Comparison of ENCODE assay signal across 22 cellular contexts in the genomic region with DNA sequence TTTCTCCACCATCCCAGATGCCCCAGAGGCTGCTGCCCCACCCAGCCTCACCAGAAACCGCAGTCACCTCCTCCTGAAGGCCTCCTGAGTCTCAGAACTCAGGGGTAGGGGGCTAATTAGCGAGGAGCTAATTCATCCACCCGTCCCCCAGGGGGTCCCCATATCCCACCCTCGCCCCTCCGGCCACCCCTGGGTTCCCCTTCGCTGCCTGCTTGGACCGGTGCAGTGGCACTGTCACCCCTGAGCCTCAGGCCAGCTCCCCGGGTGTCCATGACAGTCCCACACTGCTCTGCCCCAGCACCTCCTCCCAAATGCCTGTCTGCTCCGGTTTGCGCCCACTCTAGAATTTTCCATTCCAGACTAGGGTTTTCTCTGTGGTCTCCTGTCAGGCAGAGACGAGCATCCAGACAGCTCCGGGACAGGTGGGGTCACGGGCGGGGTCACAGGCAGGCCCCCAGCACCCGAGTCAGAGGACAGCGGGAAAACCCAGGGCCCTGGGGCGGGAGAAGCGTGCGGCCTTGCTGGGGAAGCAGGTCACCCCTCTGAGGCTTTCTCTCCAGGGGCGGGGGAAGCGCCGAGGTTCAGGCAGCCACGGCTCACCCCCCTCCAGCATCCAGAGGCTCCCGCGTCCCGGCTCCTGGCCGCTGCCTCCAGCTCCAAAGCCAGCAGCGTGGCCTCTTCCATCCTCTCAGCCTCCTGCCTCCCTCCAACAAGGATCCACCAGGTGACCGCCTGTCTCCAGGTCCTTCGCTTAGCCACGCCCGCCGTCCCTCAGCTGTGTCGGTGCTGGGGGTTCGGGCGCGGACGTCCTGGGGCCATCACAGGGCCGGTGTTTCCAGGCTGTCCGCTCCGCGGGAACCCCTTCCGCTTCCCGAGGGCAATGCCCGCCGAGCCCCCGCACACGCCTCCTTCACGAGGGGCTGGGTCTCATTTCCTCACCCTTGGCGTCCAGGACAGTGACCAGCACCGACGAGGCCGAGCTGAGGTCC. TPM values are rescaled to one million over a fixed set of nuclear protein-coding genes. Genes with fewer than 3 reads are reported as not detected.
DNase-seq lines count a peak whose midpoint lies in the region; ATAC-seq, FAIRE-seq and TF ChIP-seq lines count a peak whose summit lies in the region.
"Had no signal": no experiment of that assay in that cellular context is flagged by ENCODE, and none has a peak within 500 bp of the region (broad histone marks: within the 10 kb centered on the region; RNA-seq: fewer than 3 reads in every experiment).

No MANE protein-coding gene starts in this region.

- no peaks in the 10 kb centered on the region for H3K79me2 ChIP-seq in GM12878 (ENCODE audit: control insufficient read depth, insufficient read depth, low read length)
- no peaks in the 10 kb centered on the region for H3K79me2 ChIP-seq in neural progenitor cell (ENCODE audit: low read depth)

- H3K36me3 ChIP-seq in GM12878 (ENCODE audit: control insufficient read depth in 2 of 2, insufficient read depth in 2 of 2, low read length in 1 of 2) (no peaks in the 10 kb centered on the region), neural progenitor cell (no peaks in the 10 kb centered on the region), A673 (ENCODE audit: insufficient read depth, low read length, poor library complexity, severe bottlenecking) (no peaks in the 10 kb centered on the region)

- H3K4me3 Mint-ChIP-seq in neural progenitor cell: no peak overlapping the region
- H3K4me3 Mint-ChIP-seq: activated CD4-positive, alpha-beta T cell treated with anti-CD3 and anti-CD28 coated beads, Interleukin-2, amount 10 ng/mL, durations not matched to agents 24 days and 14 days; activated naive CD8-positive, alpha-beta T cell treated with anti-CD3 and anti-CD28 coated beads, Interleukin-2, amount 10 ng/mL, durations not matched to agents 7 days and 5 days; CD4-positive, alpha-beta memory T cell; T-helper 17 cell had no signal

- H3K27ac Mint-ChIP-seq in neural progenitor cell: no peak overlapping the region
- H3K27ac Mint-ChIP-seq: activated CD4-positive, alpha-beta T cell treated with anti-CD3 and anti-CD28 coated beads, Interleukin-2, amount 10 ng/mL, durations not matched to agents 24 days and 14 days; activated naive CD8-positive, alpha-beta T cell treated with anti-CD3 and anti-CD28 coated beads, Interleukin-2, amount 10 ng/mL, durations not matched to agents 7 days and 5 days; activated T-helper 2 cell treated with anti-CD3 and anti-CD28 coated beads, Interferon-gamma antibody, Interleukin-2, Interleukin-4, amounts not matched to agents 10 μg/mL and 5 μg/mL and 100 μg/mL, durations not matched to agents 14 hours and 24 hours and 36 hours; CD4-positive, alpha-beta memory T cell; T-helper 17 cell had no signal

- SMC1A ChIA-PET in GM12878 (lab: Charles Lee; ENCODE audit: uncharacterized antibody, unreplicated experiment): interaction anchor here (1.2 kb wide), 1 partner anchor 111 kb away, joined by 3 read pairs; no protein-coding TSS in a partner anchor

- H3K4me2 ChIP-seq in A549 (peak overlapping the region; percentile 39; the same call in 2 of the 3 replicates), GM12878 (ENCODE audit: control insufficient read depth, insufficient read depth) (no peak overlapping the region), neural progenitor cell (no peak overlapping the region)

- WGBS in A549 (ENCODE audit: missing lambda C conversion rate): 83% methylated on average over 46 of the region's 53 CpGs
- WGBS in GM12878 (ENCODE audit: insufficient coverage, insufficient replicate concordance, low lambda C conversion rate, missing lambda C conversion rate): 52% methylated on average over 40 of the region's 53 CpGs

- peaks cover 10% of the 10 kb centered on the region; the same call in 2 of the 3 replicates for H3K4me1 ChIP-seq in A549
- H3K4me1 ChIP-seq in GM12878 (ENCODE audit: control insufficient read depth, insufficient read depth, low read length): no peaks in the 10 kb centered on the region
- H3K4me1 ChIP-seq in neural progenitor cell: peaks cover 6% of the 10 kb centered on the region
- H3K4me1 ChIP-seq in A673 (ENCODE audit: insufficient read depth, low read length, poor library complexity, severe bottlenecking): peaks cover 10% of the 10 kb centered on the region

- TF ChIP-seq POLR2A in A549 (IDR thresholded peaks at IDR 0.05; ENCODE audit: low read length) (no peak), GM12878 (IDR thresholded peaks at IDR 0.05; ENCODE audit: low read depth, low read length) (no peak), GM18505 (IDR thresholded peaks at IDR 0.05; ENCODE audit: borderline replicate concordance, extremely low read depth, insufficient read depth, insufficient read length) (no peak)

- FAIRE-seq in A549 (lab: Jason Lieb, UNC): no peak
- no peak for FAIRE-seq in GM12878 (lab: Jason Lieb, UNC)
- FAIRE-seq: colon had no signal

- no peak overlapping the region for H3K9ac ChIP-seq in GM12878 (ENCODE audit: control insufficient read depth, insufficient read depth, low read length)
- no peak overlapping the region for H3K9ac ChIP-seq in neural progenitor cell

- H3K4me3 ChIP-seq in A549 (no peak overlapping the region), GM12878 (no peak overlapping the region), neural progenitor cell (no peak overlapping the region), A673 (ENCODE audit: low read depth, low read length, poor library complexity, severe bottlenecking) (no peak overlapping the region)
- H3K4me3 ChIP-seq: body of pancreas had no signal

- no peak for TF ChIP-seq EP300 in A549 (IDR thresholded peaks at IDR 0.05)
- TF ChIP-seq EP300 in GM12878 (IDR thresholded peaks at IDR 0.05; ENCODE audit: borderline replicate concordance in 1 of 2, control insufficient read depth in 1 of 2, low read depth in 2 of 2, low read length in 2 of 2): no peak

- H3K4me1 Mint-ChIP-seq in neural progenitor cell: peaks cover 16% of the 10 kb centered on the region
- H3K4me1 Mint-ChIP-seq: activated CD4-positive, alpha-beta T cell treated with anti-CD3 and anti-CD28 coated beads, Interleukin-2, amount 10 ng/mL, durations not matched to agents 24 days and 14 days; activated naive CD8-positive, alpha-beta T cell treated with anti-CD3 and anti-CD28 coated beads, Interleukin-2, amount 10 ng/mL, durations not matched to agents 7 days and 5 days; CD4-positive, alpha-beta memory T cell; T-helper 17 cell had no signal

- CTCF ChIA-PET in A549 (lab: Yijun Ruan, JAX) (interaction anchor here (0.7 to 5.6 kb wide), 9 partner anchors 10 to 89 kb away, joined by 3 to 57 read pairs (median 3); partner anchors contain the start of gene CCDC154), GM12878 (lab: Yijun Ruan, JAX) (interaction anchor here (0.8 to 2.2 kb wide), 3 partner anchors 65 to 250 kb away, joined by 3 to 6 read pairs (median 4); partner anchors contain the start of genes JPT2 and TELO2), A673 (lab: Charles Lee) (no interaction called here)

- no peak for DNase-seq in A549 (ENCODE audit: low read depth in 1 of 2, low spot score in 1 of 2)
- DNase-seq in DMS53 treated with DMSO at 0.1 percent for 48 hours (lab: John Stamatoyannopoulos, UW; ENCODE audit: unreplicated experiment): peak; percentile 40
- DNase-seq in GM12878 (ENCODE audit: low read depth, low spot score): no peak
- DNase-seq in neural progenitor cell (ENCODE audit: low spot score): no peak
- DNase-seq in A673 (ENCODE audit: low spot score): no peak
- DNase-seq in activated CD8-positive, alpha-beta memory T cell treated with anti-CD3 and anti-CD28 coated beads, Interleukin-2, amount 50 U/mL, for 4 hours: no peak
- DNase-seq: body of pancreas, HCEC 1CT, Right ventricle myocardium superior, T-helper 17 cell had no signal

- BruUV-seq in GM12878 (replicated peaks; lab: Mats Ljungman, UMichigan): no TSS peak
- no TSS peak for BruUV-seq in A673 (replicated peaks; lab: Mats Ljungman, UMichigan)

- ATAC-seq in A549: no peak
- ATAC-seq in GM12878: no peak
- no peak for ATAC-seq in GM18505 (IDR thresholded peaks at IDR 0.05; ENCODE audit: unreplicated experiment)
- no peak for ATAC-seq in HG02884 (IDR thresholded peaks at IDR 0.05; ENCODE audit: unreplicated experiment)
- ATAC-seq: body of pancreas had no signal

- H3K27me3 ChIP-seq in GM12878 (replicated peaks in 1 of 2; ENCODE audit: control insufficient read depth in 2 of 2, insufficient read depth in 2 of 2, low read length in 1 of 2) (peaks cover 0 to 7% of the 10 kb centered on the region in 2 experiments; a peak in 3 of 4 replicates), neural progenitor cell (no peaks in the 10 kb centered on the region), A673 (replicated peaks; ENCODE audit: insufficient read depth, low read depth, low read length, poor library complexity) (peaks cover 10% of the 10 kb centered on the region)
- H3K27me3 ChIP-seq: body of pancreas had no signal

- POLR2A ChIA-PET in A549 (lab: Yijun Ruan, JAX): interaction anchor here (1.4 kb wide), 1 partner anchor 183 kb away, joined by 3 read pairs; no protein-coding TSS in a partner anchor
- POLR2A ChIA-PET in GM12878 (lab: Charles Lee): no interaction called here
- POLR2A ChIA-PET in A673 (lab: Charles Lee; ENCODE audit: low non-redundant PET): interaction anchor here (0.6 kb wide), 1 partner anchor 32 kb away, joined by 13 read pairs; no protein-coding TSS in a partner anchor

- no peaks in the 10 kb centered on the region for H3K27me3 Mint-ChIP-seq in neural progenitor cell (ENCODE audit: insufficient read depth, low read depth)
- H3K27me3 Mint-ChIP-seq: activated CD4-positive, alpha-beta T cell treated with anti-CD3 and anti-CD28 coated beads, Interleukin-2, amount 10 ng/mL, durations not matched to agents 24 days and 14 days; activated naive CD8-positive, alpha-beta T cell treated with anti-CD3 and anti-CD28 coated beads, Interleukin-2, amount 10 ng/mL, durations not matched to agents 7 days and 5 days; CD4-positive, alpha-beta memory T cell; T-helper 17 cell had no signal

- TF ChIP-seq RAD21 in A549 (conservative IDR thresholded peaks at IDR 0.05 in 1 of 2, IDR thresholded peaks at IDR 0.05 in 1 of 2): no peak
- TF ChIP-seq RAD21 in GM12878 (IDR thresholded peaks at IDR 0.05; ENCODE audit: insufficient read depth, low read depth, low read length): no peak

- in situ Hi-C loops in GM12878 (cut with MboI): no loop called here

- H2AFZ ChIP-seq in GM12878 (ENCODE audit: control insufficient read depth, low read depth, low read length): peak overlapping the region; percentile 44
- peak overlapping the region; percentile 85 for H2AFZ ChIP-seq in neural progenitor cell (replicated peaks)

- no peaks in the 10 kb centered on the region for H3K9me3 Mint-ChIP-seq in neural progenitor cell
- H3K9me3 Mint-ChIP-seq: activated CD4-positive, alpha-beta T cell treated with anti-CD3 and anti-CD28 coated beads, Interleukin-2, amount 10 ng/mL, durations not matched to agents 24 days and 14 days; activated naive CD8-positive, alpha-beta T cell treated with anti-CD3 and anti-CD28 coated beads, Interleukin-2, amount 10 ng/mL, durations not matched to agents 7 days and 5 days; activated T-helper 2 cell treated with anti-CD3 and anti-CD28 coated beads, Interferon-gamma antibody, Interleukin-2, Interleukin-4, amounts not matched to agents 10 μg/mL and 5 μg/mL and 100 μg/mL, durations not matched to agents 14 hours and 24 hours and 36 hours; CD4-positive, alpha-beta memory T cell had no signal

- H3K36me3 Mint-ChIP-seq in neural progenitor cell: no peaks in the 10 kb centered on the region
- H3K36me3 Mint-ChIP-seq: activated naive CD8-positive, alpha-beta T cell treated with anti-CD3 and anti-CD28 coated beads, Interleukin-2, amount 10 ng/mL, durations not matched to agents 7 days and 5 days; CD4-positive, alpha-beta memory T cell had no signal

- H3K9me3 ChIP-seq in A549 (no peaks in the 10 kb centered on the region), GM12878 (replicated peaks; ENCODE audit: control insufficient read depth, insufficient read depth, low read length) (no peaks in the 10 kb centered on the region), neural progenitor cell (ENCODE audit: low read depth) (no peaks in the 10 kb centered on the region), A673 (ENCODE audit: low read depth, low read length, poor library complexity, severe bottlenecking) (no peaks in the 10 kb centered on the region)
- H3K9me3 ChIP-seq: body of pancreas had no signal

- TF ChIP-seq CTCF in A549 (IDR thresholded peaks at IDR 0.05): no peak
- no peak for TF ChIP-seq CTCF in GM12878 (IDR thresholded peaks at IDR 0.05 in 2 of 3, conservative IDR thresholded peaks at IDR 0.05 in 1 of 3; ENCODE audit: control insufficient read depth in 2 of 3, extremely low read depth in 1 of 3, insufficient read depth in 1 of 3, low read depth in 3 of 3, low read length in 3 of 3)
- no peak for TF ChIP-seq CTCF in neural progenitor cell (IDR thresholded peaks at IDR 0.05)
- TF ChIP-seq CTCF in A673 (conservative IDR thresholded peaks at IDR 0.05; ENCODE audit: low read depth, low read length): no peak

- H3K27ac ChIP-seq in A549: peak overlapping the region; percentile 47 to 71; a peak in 5 of 6 replicates
- no peak overlapping the region for H3K27ac ChIP-seq in GM12878 (ENCODE audit: control insufficient read depth, insufficient read depth)
- no peak overlapping the region for H3K27ac ChIP-seq in neural progenitor cell
- H3K27ac ChIP-seq in A673 (ENCODE audit: low read depth, low read length, poor library complexity, severe bottlenecking): no peak overlapping the region
- H3K27ac ChIP-seq: body of pancreas had no signal

- H4K20me1 ChIP-seq in GM12878 (ENCODE audit: control insufficient read depth, insufficient read depth) (no peaks in the 10 kb centered on the region; the same call in 1 of the 2 replicates), neural progenitor cell (ENCODE audit: low read depth) (no peaks in the 10 kb centered on the region)

- no peaks in the 10 kb centered on the region for H3F3A ChIP-seq in neural progenitor cell (ENCODE audit: low read depth)

- intact Hi-C loops in GM12878 (cut with micrococcal nuclease; ENCODE audit: unreplicated experiment) (no loop called here), A673 (cut with micrococcal nuclease; ENCODE audit: unreplicated experiment) (no loop called here)

- RAD21 ChIA-PET in GM12878 (lab: Charles Lee; ENCODE audit: unreplicated experiment): interaction anchor here (0.6 kb wide), 1 partner anchor 15 kb away, joined by 3 read pairs; no protein-coding TSS in a partner anchor

RNA-seq across cellular contexts. Expression of gene PERCC1, which starts 3.1 kb away (rescaled TPM):
- polyA plus RNA-seq in A549 (2011; rRNA removed) (not detected in 2 replicates), A549 (2017; fragmentation: RNase III; extraction: RNeasy Plus Mini Kit Qiagen cat#74134 plus additional on column Dnase treatment) (not detected in 3 replicates), GM12878 (2011; rRNA removed) (not detected in 2 replicates), GM12878 (2014; fragmentation: Illumina TruSeq; extraction: Trizol) (not detected in 2 replicates), GM12878 (2014; fragmentation: Nextera tagmentation; extraction: Ambion mirVana) (not detected), GM12878 (2014; rRNA removed) (not detected in 2 replicates), GM12878 (2016; fragmentation: Nextera tagmentation; extraction: Ambion mirVana) (not detected)
- polyA plus RNA-seq in A549 (2012; cell fraction: cytosol; rRNA removed): not detected in 2 replicates
- polyA plus RNA-seq in A549 (2012; cell fraction: nucleus; rRNA removed): not detected in 2 replicates
- not detected in 2 replicates for polyA minus RNA-seq in A549 (2011; rRNA and poly(A)+ RNA removed)
- not detected in 2 replicates for total RNA-seq in GM12878 (2013; cell fraction: nucleolus; rRNA removed)
- total RNA-seq in GM12878 (2014; rRNA removed) (not detected in 2 replicates), GM12878 (2014; rRNA removed; fragmentation: Illumina TruSeq; extraction: Trizol) (not detected in 2 replicates), GM12878 (2021) (not detected in 2 replicates), neural progenitor cell (ENCODE audit: low replicate concordance) (1.1 TPM in 1 of 2 replicates, not detected in the other), A673 (2021) (not detected in 2 replicates)
- not detected for polyA plus RNA-seq in GM12878 (2011; ENCODE audit: low read depth)
- polyA plus RNA-seq in GM12878 (2011; cell fraction: cytosol; rRNA removed): not detected in 2 replicates
- not detected in 2 replicates for polyA plus RNA-seq in GM12878 (2011; cell fraction: nucleus; rRNA removed)
- not detected in 2 replicates for polyA plus RNA-seq in GM12878 (2012)
- polyA minus RNA-seq in GM12878 (2011; rRNA and poly(A)+ RNA removed): not detected in 2 replicates
- not detected in 2 replicates for polyA minus RNA-seq in GM12878 (2011; cell fraction: cytosol; rRNA and poly(A)+ RNA removed)
- polyA minus RNA-seq in GM12878 (2011; cell fraction: nucleus; rRNA and poly(A)+ RNA removed): not detected in 2 replicates
- total RNA-seq: activated CD4-positive, alpha-beta T cell treated with anti-CD3 and anti-CD28 coated beads, Interleukin-2, amount 10 ng/mL, durations not matched to agents 24 days and 14 days; activated T-helper 2 cell treated with anti-CD3 and anti-CD28 coated beads, Interferon-gamma antibody, Interleukin-2, Interleukin-4, amounts not matched to agents 10 μg/mL and 5 μg/mL and 100 μg/mL, durations not matched to agents 14 hours and 24 hours and 36 hours; body of pancreas; lower leg skin; OCI-LY7; renal cortical epithelial cell; T-helper 17 cell; temporal lobe had no signal
- polyA plus RNA-seq: AG04450; CD4-positive, alpha-beta memory T cell had no signal

RNA-seq across cellular contexts. Expression of gene UQCC4, which starts 7.2 kb away (rescaled TPM):
- polyA plus RNA-seq in A549 (2011; rRNA removed): 33.0 and 35.4 TPM in 2 replicates
- polyA plus RNA-seq in A549 (2012; cell fraction: cytosol; rRNA removed): 44.4 and 52.5 TPM in 2 replicates
- 33.0 and 37.6 TPM in 2 replicates for polyA plus RNA-seq in A549 (2012; cell fraction: nucleus; rRNA removed)
- 21.5 to 23.6 TPM (median 23.0 TPM) in 3 replicates for polyA plus RNA-seq in A549 (2017; fragmentation: RNase III; extraction: RNeasy Plus Mini Kit Qiagen cat#74134 plus additional on column Dnase treatment)
- 7.6 and 15.3 TPM in 2 replicates for polyA minus RNA-seq in A549 (2011; rRNA and poly(A)+ RNA removed)
- total RNA-seq in GM12878 (2013; cell fraction: nucleolus; rRNA removed): 7.8 and 10.6 TPM in 2 replicates
- total RNA-seq in GM12878 (2014; rRNA removed): 23.8 and 29.2 TPM in 2 replicates
- total RNA-seq in GM12878 (2014; rRNA removed; fragmentation: Illumina TruSeq; extraction: Trizol): 12.4 and 15.1 TPM in 2 replicates
- total RNA-seq in GM12878 (2021): 21.9 and 23.7 TPM in 2 replicates
- 12.4 TPM for polyA plus RNA-seq in GM12878 (2011; ENCODE audit: low read depth)
- polyA plus RNA-seq in GM12878 (2011; rRNA removed): 24.5 and 32.9 TPM in 2 replicates
- 41.9 and 49.1 TPM in 2 replicates for polyA plus RNA-seq in GM12878 (2011; cell fraction: cytosol; rRNA removed)
- polyA plus RNA-seq in GM12878 (2011; cell fraction: nucleus; rRNA removed): 21.9 and 25.0 TPM in 2 replicates
- polyA plus RNA-seq in GM12878 (2012): 15.1 and 16.1 TPM in 2 replicates
- polyA plus RNA-seq in GM12878 (2014; fragmentation: Illumina TruSeq; extraction: Trizol): 4.1 and 9.2 TPM in 2 replicates
- polyA plus RNA-seq in GM12878 (2014; fragmentation: Nextera tagmentation; extraction: Ambion mirVana): 1 to 10 TPM; 1.7 to 4.7 TPM
- polyA plus RNA-seq in GM12878 (2014; rRNA removed): 25.4 and 27.1 TPM in 2 replicates
- 10 to 100 TPM; 45.3 to 56.1 TPM for polyA plus RNA-seq in GM12878 (2016; fragmentation: Nextera tagmentation; extraction: Ambion mirVana)
- 12.1 and 16.2 TPM in 2 replicates for polyA minus RNA-seq in GM12878 (2011; rRNA and poly(A)+ RNA removed)
- 6.8 and 7.5 TPM in 2 replicates for polyA minus RNA-seq in GM12878 (2011; cell fraction: cytosol; rRNA and poly(A)+ RNA removed)
- 6.4 and 13.4 TPM in 2 replicates for polyA minus RNA-seq in GM12878 (2011; cell fraction: nucleus; rRNA and poly(A)+ RNA removed)
- total RNA-seq in neural progenitor cell (ENCODE audit: low replicate concordance): 4.6 and 13.2 TPM in 2 replicates
- 17.8 and 19.5 TPM in 2 replicates for total RNA-seq in A673 (2021)

RNA-seq across cellular contexts. Expression of gene UNKL, which starts 13.3 kb away (rescaled TPM):
- polyA plus RNA-seq in A549 (2011; rRNA removed): 17.2 and 20.7 TPM in 2 replicates
- 47.0 and 63.2 TPM in 2 replicates for polyA plus RNA-seq in A549 (2012; cell fraction: cytosol; rRNA removed)
- 182 and 202 TPM in 2 replicates for polyA plus RNA-seq in A549 (2012; cell fraction: nucleus; rRNA removed)
- polyA plus RNA-seq in A549 (2017; fragmentation: RNase III; extraction: RNeasy Plus Mini Kit Qiagen cat#74134 plus additional on column Dnase treatment): 37.6 to 41.2 TPM (median 38.2 TPM) in 3 replicates
- 6.3 and 10.8 TPM in 2 replicates for polyA minus RNA-seq in A549 (2011; rRNA and poly(A)+ RNA removed)
- 59.6 and 66.8 TPM in 2 replicates for total RNA-seq in GM12878 (2013; cell fraction: nucleolus; rRNA removed)
- total RNA-seq in GM12878 (2014; rRNA removed): 7.5 and 12.4 TPM in 2 replicates
- total RNA-seq in GM12878 (2014; rRNA removed; fragmentation: Illumina TruSeq; extraction: Trizol): 3.5 and 5.4 TPM in 2 replicates
- 18.4 and 21.6 TPM in 2 replicates for total RNA-seq in GM12878 (2021)
- polyA plus RNA-seq in GM12878 (2011; ENCODE audit: low read depth): 6.8 TPM
- 8.9 and 11.2 TPM in 2 replicates for polyA plus RNA-seq in GM12878 (2011; rRNA removed)
- polyA plus RNA-seq in GM12878 (2011; cell fraction: cytosol; rRNA removed): 8.2 and 12.7 TPM in 2 replicates
- 109 and 131 TPM in 2 replicates for polyA plus RNA-seq in GM12878 (2011; cell fraction: nucleus; rRNA removed)
- polyA plus RNA-seq in GM12878 (2012): 10.9 and 18.3 TPM in 2 replicates
- polyA plus RNA-seq in GM12878 (2014; fragmentation: Illumina TruSeq; extraction: Trizol): 1.1 and 2.1 TPM in 2 replicates
- under 1 TPM; 0.40 to 0.57 TPM for polyA plus RNA-seq in GM12878 (2014; fragmentation: Nextera tagmentation; extraction: Ambion mirVana)
- 15.1 and 20.7 TPM in 2 replicates for polyA plus RNA-seq in GM12878 (2014; rRNA removed)
- polyA plus RNA-seq in GM12878 (2016; fragmentation: Nextera tagmentation; extraction: Ambion mirVana): 1 to 10 TPM; 8.6 to 9.6 TPM
- 4.3 and 6.6 TPM in 2 replicates for polyA minus RNA-seq in GM12878 (2011; rRNA and poly(A)+ RNA removed)
- 6.7 and 10.3 TPM in 2 replicates for polyA minus RNA-seq in GM12878 (2011; cell fraction: cytosol; rRNA and poly(A)+ RNA removed)
- 14.6 and 20.2 TPM in 2 replicates for polyA minus RNA-seq in GM12878 (2011; cell fraction: nucleus; rRNA and poly(A)+ RNA removed)
- 6.1 and 25.4 TPM in 2 replicates for total RNA-seq in neural progenitor cell (ENCODE audit: low replicate concordance)
- 86.7 and 88.5 TPM in 2 replicates for total RNA-seq in A673 (2021)

RNA-seq across cellular contexts. Expression of gene CCDC154, which starts 16.6 kb away (rescaled TPM):
- polyA plus RNA-seq in A549 (2011; rRNA removed): 0.16 and 0.34 TPM in 2 replicates
- 0.30 and 0.32 TPM in 2 replicates for polyA plus RNA-seq in A549 (2012; cell fraction: cytosol; rRNA removed)
- 1.6 and 2.0 TPM in 2 replicates for polyA plus RNA-seq in A549 (2012; cell fraction: nucleus; rRNA removed)
- polyA plus RNA-seq in A549 (2017; fragmentation: RNase III; extraction: RNeasy Plus Mini Kit Qiagen cat#74134 plus additional on column Dnase treatment): 0.49 to 0.74 TPM (median 0.70 TPM) in 3 replicates
- not detected in 2 replicates for polyA minus RNA-seq in A549 (2011; rRNA and poly(A)+ RNA removed)
- 0.42 and 0.46 TPM in 2 replicates for total RNA-seq in GM12878 (2013; cell fraction: nucleolus; rRNA removed)
- 0.06 and 0.11 TPM in 2 replicates for total RNA-seq in GM12878 (2014; rRNA removed)
- total RNA-seq in GM12878 (2014; rRNA removed; fragmentation: Illumina TruSeq; extraction: Trizol): not detected in 2 replicates
- 0.21 and 0.26 TPM in 2 replicates for total RNA-seq in GM12878 (2021)
- polyA plus RNA-seq in GM12878 (2011; ENCODE audit: low read depth): not detected
- not detected in 2 replicates for polyA plus RNA-seq in GM12878 (2011; rRNA removed)
- polyA plus RNA-seq in GM12878 (2011; cell fraction: cytosol; rRNA removed): not detected in 2 replicates
- 0.19 and 0.37 TPM in 2 replicates for polyA plus RNA-seq in GM12878 (2011; cell fraction: nucleus; rRNA removed)
- 0.08 and 0.37 TPM in 2 replicates for polyA plus RNA-seq in GM12878 (2012)
- not detected in 2 replicates for polyA plus RNA-seq in GM12878 (2014; fragmentation: Illumina TruSeq; extraction: Trizol)
- not detected for polyA plus RNA-seq in GM12878 (2014; fragmentation: Nextera tagmentation; extraction: Ambion mirVana)
- polyA plus RNA-seq in GM12878 (2014; rRNA removed): 0.33 TPM in 1 of 2 replicates, not detected in the other
- polyA plus RNA-seq in GM12878 (2016; fragmentation: Nextera tagmentation; extraction: Ambion mirVana): under 1 TPM in 1 of 2 experiments, not detected in 1; 0.25 TPM
- not detected in 2 replicates for polyA minus RNA-seq in GM12878 (2011; rRNA and poly(A)+ RNA removed)
- not detected in 2 replicates for polyA minus RNA-seq in GM12878 (2011; cell fraction: cytosol; rRNA and poly(A)+ RNA removed)
- not detected in 2 replicates for polyA minus RNA-seq in GM12878 (2011; cell fraction: nucleus; rRNA and poly(A)+ RNA removed)
- 0.28 TPM in 1 of 2 replicates, not detected in the other for total RNA-seq in neural progenitor cell (ENCODE audit: low replicate concordance)
- 1.2 and 1.6 TPM in 2 replicates for total RNA-seq in A673 (2021)

RNA-seq across cellular contexts. Expression of gene CLCN7, which starts 47.1 kb away (rescaled TPM):
- polyA plus RNA-seq in A549 (2011; rRNA removed) (17.2 and 19.9 TPM in 2 replicates), A549 (2017; fragmentation: RNase III; extraction: RNeasy Plus Mini Kit Qiagen cat#74134 plus additional on column Dnase treatment) (51.6 to 69.7 TPM (median 62.8 TPM) in 3 replicates), GM12878 (2011; rRNA removed) (5.0 and 12.8 TPM in 2 replicates), GM12878 (2014; fragmentation: Illumina TruSeq; extraction: Trizol) (2.7 and 11.6 TPM in 2 replicates), GM12878 (2014; fragmentation: Nextera tagmentation; extraction: Ambion mirVana) (under 1 TPM; 0.04 to 0.18 TPM), GM12878 (2014; rRNA removed) (61.6 and 64.5 TPM in 2 replicates), GM12878 (2016; fragmentation: Nextera tagmentation; extraction: Ambion mirVana) (10 to 100 TPM; 36.7 to 38.0 TPM)
- polyA plus RNA-seq in A549 (2012; cell fraction: cytosol; rRNA removed): 52.1 and 62.2 TPM in 2 replicates
- 218 and 307 TPM in 2 replicates for polyA plus RNA-seq in A549 (2012; cell fraction: nucleus; rRNA removed)
- polyA minus RNA-seq in A549 (2011; rRNA and poly(A)+ RNA removed): 28.2 and 40.0 TPM in 2 replicates
- total RNA-seq in GM12878 (2013; cell fraction: nucleolus; rRNA removed): 111 TPM in 2 replicates
- total RNA-seq in GM12878 (2014; rRNA removed) (21.3 and 27.1 TPM in 2 replicates), GM12878 (2014; rRNA removed; fragmentation: Illumina TruSeq; extraction: Trizol) (7.7 and 7.8 TPM in 2 replicates), GM12878 (2021) (56.3 and 62.5 TPM in 2 replicates), neural progenitor cell (ENCODE audit: low replicate concordance) (11.5 and 33.4 TPM in 2 replicates), A673 (2021) (82.2 and 89.3 TPM in 2 replicates)
- 18.9 TPM for polyA plus RNA-seq in GM12878 (2011; ENCODE audit: low read depth)
- 12.9 and 20.6 TPM in 2 replicates for polyA plus RNA-seq in GM12878 (2011; cell fraction: cytosol; rRNA removed)
- 292 and 389 TPM in 2 replicates for polyA plus RNA-seq in GM12878 (2011; cell fraction: nucleus; rRNA removed)
- 50.7 and 52.0 TPM in 2 replicates for polyA plus RNA-seq in GM12878 (2012)
- 17.0 and 18.1 TPM in 2 replicates for polyA minus RNA-seq in GM12878 (2011; rRNA and poly(A)+ RNA removed)
- 5.7 and 7.2 TPM in 2 replicates for polyA minus RNA-seq in GM12878 (2011; cell fraction: cytosol; rRNA and poly(A)+ RNA removed)
- 47.1 and 65.3 TPM in 2 replicates for polyA minus RNA-seq in GM12878 (2011; cell fraction: nucleus; rRNA and poly(A)+ RNA removed)

Comparison
In these comparisons a context has a peak if more than half of its experiments do, and no peak if none do; other contexts are left out.
1. H3K27ac ChIP-seq: peak in A549 (2 of 2); none in GM12878 (single experiment), neural progenitor cell (single experiment) and A673 (single experiment).